In genomic region chr2:203441463-203441862, GRCh38 we compare ENCODE assay signal across 27 cellular contexts.
DNase-seq lines count a peak whose midpoint lies in the region; ATAC-seq, FAIRE-seq and TF ChIP-seq lines count a peak whose summit lies in the region.
"Had no signal": no experiment of that assay in that cellular context is flagged by ENCODE, and none has a peak within 500 bp of the region (broad histone marks: within the 10 kb centered on the region; RNA-seq: fewer than 3 reads in every experiment).

No MANE protein-coding gene starts in this region.

- DNase-seq in NCI-H510A treated with DMSO at 0.1 percent for 48 hours (lab: John Stamatoyannopoulos, UW) (no peak), GM12892 (ENCODE audit: insufficient read length) (no peak), endodermal cell (no peak)
- DNase-seq: BE2C; Calu3; DMS79 treated with DMSO at 0.1 percent for 48 hours; GF-D8; Karpas-422; NCI-H1092 treated with DMSO at 0.1 percent for 48 hours; NCI-H1436 treated with DMSO at 0.1 percent for 48 hours; NCI-H187 treated with DMSO at 0.1 percent for 48 hours; NCI-H2171 treated with DMSO at 0.1 percent for 48 hours; NCI-H345; NCI-H526; NCI-H82; NK-92 treated with Interleukin-12 subunit alpha and Interleukin-12 subunit beta, amount 100 ng/mL, for 24 hours; PC-9 had no signal

- H3K4me1 ChIP-seq in KMS-11 (ENCODE audit: low read depth, poor library complexity, severe bottlenecking), result peaks cover 53% of the 10 kb centered on the region
- H3K4me1 ChIP-seq in endodermal cell (ENCODE audit: control insufficient read depth, insufficient read depth, low read length), result no peaks in the 10 kb centered on the region
- H3K4me1 ChIP-seq: BE2C had no signal

- H3K27ac Mint-ChIP-seq in brain (peak overlapping the region in 3 of 5 experiments; percentile 24 to 66 (median 37)), nephron (peak overlapping the region; percentile 12 to 67 (median 47)), endodermal cell (no peak overlapping the region)
- H3K27ac Mint-ChIP-seq in stimulated activated memory B cell treated with anti-CD40 and anti-IgM and Interleukin-4, amounts not matched to agents 10 μg/mL and 1 μg/mL and 100 μg/mL, for 72 hours, result no peak overlapping the region

- H3K27ac ChIP-seq in KMS-11 (peak overlapping the region; percentile 71), endodermal cell (ENCODE audit: low read depth, low read length) (no peak overlapping the region)
- H3K27ac ChIP-seq: PC-9, SJSA1 had no signal

- H3K9me3 Mint-ChIP-seq in brain (no peaks in the 10 kb centered on the region), nephron (no peaks in the 10 kb centered on the region), endodermal cell (no peaks in the 10 kb centered on the region)
- H3K9me3 Mint-ChIP-seq in stimulated activated memory B cell treated with anti-CD40 and anti-IgM and Interleukin-4, amounts not matched to agents 10 μg/mL and 1 μg/mL and 100 μg/mL, for 72 hours, result no peaks in the 10 kb centered on the region
- H3K9me3 Mint-ChIP-seq: CD14-positive monocyte had no signal

- H3K27me3 ChIP-seq in KMS-11 (ENCODE audit: insufficient read depth, low read depth) (no peaks in the 10 kb centered on the region), endodermal cell (ENCODE audit: control insufficient read depth, insufficient read depth, low read length, poor library complexity, severe bottlenecking) (no peaks in the 10 kb centered on the region)
- H3K27me3 ChIP-seq: BE2C, SJSA1 had no signal

- TF ChIP-seq CTCF in KMS-11 (conservative IDR thresholded peaks at IDR 0.05; ENCODE audit: low read depth, low read length), result no peak
- no peak for TF ChIP-seq CTCF in brain (conservative IDR thresholded peaks at IDR 0.05)
- no peak for TF ChIP-seq CTCF in nephron (IDR thresholded peaks at IDR 0.05; ENCODE audit: unreplicated experiment in 3 of 3)
- TF ChIP-seq CTCF in endodermal cell (conservative IDR thresholded peaks at IDR 0.05), result no peak

- no peak for FAIRE-seq in GM12892 (lab: Jason Lieb, UNC)
- FAIRE-seq: GM12891, GM19239 had no signal

- TF ChIP-seq POLR2A in GM12892 (IDR thresholded peaks at IDR 0.05; ENCODE audit: low read depth, low read length), result no peak

- H3K79me2 ChIP-seq in KMS-11 (ENCODE audit: insufficient read depth, low read depth), result no peaks in the 10 kb centered on the region

- no peaks in the 10 kb centered on the region for H4K20me1 ChIP-seq in KMS-11 (ENCODE audit: insufficient read depth)

- peaks cover 32% of the 10 kb centered on the region for H3K4me1 Mint-ChIP-seq in brain
- peaks cover 21% of the 10 kb centered on the region for H3K4me1 Mint-ChIP-seq in nephron
- H3K4me1 Mint-ChIP-seq in stimulated activated memory B cell treated with anti-CD40 and anti-IgM and Interleukin-4, amounts not matched to agents 10 μg/mL and 1 μg/mL and 100 μg/mL, for 72 hours, result no peaks in the 10 kb centered on the region
- peaks cover 11% of the 10 kb centered on the region for H3K4me1 Mint-ChIP-seq in endodermal cell

- H3K4me3 ChIP-seq in KMS-11 (IDR thresholded peaks at IDR 0.05; ENCODE audit: insufficient read depth, low read depth, low read length) (no peak overlapping the region), endodermal cell (ENCODE audit: low read length) (no peak overlapping the region)
- H3K4me3 ChIP-seq: PC-9, SJSA1 had no signal

- no peaks in the 10 kb centered on the region for H3K27me3 Mint-ChIP-seq in brain
- H3K27me3 Mint-ChIP-seq in nephron (ENCODE audit: low read depth), result no peaks in the 10 kb centered on the region
- H3K27me3 Mint-ChIP-seq in stimulated activated memory B cell treated with anti-CD40 and anti-IgM and Interleukin-4, amounts not matched to agents 10 μg/mL and 1 μg/mL and 100 μg/mL, for 72 hours, result no peaks in the 10 kb centered on the region
- H3K27me3 Mint-ChIP-seq in endodermal cell (ENCODE audit: insufficient read depth), result no peaks in the 10 kb centered on the region

- H3K36me3 Mint-ChIP-seq in brain, result peaks cover 65% of the 10 kb centered on the region
- peaks cover 60% of the 10 kb centered on the region for H3K36me3 Mint-ChIP-seq in nephron (ENCODE audit: low read depth)
- no peaks in the 10 kb centered on the region for H3K36me3 Mint-ChIP-seq in stimulated activated memory B cell treated with anti-CD40 and anti-IgM and Interleukin-4, amounts not matched to agents 10 μg/mL and 1 μg/mL and 100 μg/mL, for 72 hours
- peaks cover 33% of the 10 kb centered on the region for H3K36me3 Mint-ChIP-seq in endodermal cell (ENCODE audit: low read depth)

- 90% methylated on average over 3 of the region's 3 CpGs for WGBS in endodermal cell (ENCODE audit: insufficient coverage in 1 of 2, insufficient read length in 1 of 2), 2 experiments

- H3K9ac ChIP-seq in KMS-11, result no peak overlapping the region
- H3K9ac ChIP-seq in endodermal cell (ENCODE audit: extremely low read depth, low read length, poor library complexity, severe bottlenecking), result no peak overlapping the region

- H3K4me3 Mint-ChIP-seq in brain, result no peak overlapping the region
- H3K4me3 Mint-ChIP-seq in nephron, result no peak overlapping the region
- H3K4me3 Mint-ChIP-seq in stimulated activated memory B cell treated with anti-CD40 and anti-IgM and Interleukin-4, amounts not matched to agents 10 μg/mL and 1 μg/mL and 100 μg/mL, for 72 hours, result no peak overlapping the region
- no peak overlapping the region for H3K4me3 Mint-ChIP-seq in endodermal cell
- H3K4me3 Mint-ChIP-seq: CD14-positive monocyte had no signal

- H3K9me3 ChIP-seq in endodermal cell (ENCODE audit: control insufficient read depth, low read length), result no peaks in the 10 kb centered on the region
- H3K9me3 ChIP-seq: BE2C, SJSA1 had no signal

- ATAC-seq in stimulated activated memory B cell treated with anti-CD40 and anti-IgM and Interleukin-4, amounts not matched to agents 10 μg/mL and 1 μg/mL and 100 μg/mL, for 72 hours, result peak; percentile 22
- ATAC-seq: HCT116, Right ventricle myocardium inferior had no signal

- no peak overlapping the region for H2AFZ ChIP-seq in KMS-11 (ENCODE audit: low read depth)
- H2AFZ ChIP-seq: PC-9 had no signal

- H3K36me3 ChIP-seq in KMS-11 (ENCODE audit: insufficient read depth) (no peaks in the 10 kb centered on the region), endodermal cell (ENCODE audit: control insufficient read depth, insufficient read depth, low read length) (peaks cover 67% of the 10 kb centered on the region)
- H3K36me3 ChIP-seq: BE2C had no signal

- H3K4me2 ChIP-seq in KMS-11, result peak overlapping the region; percentile 55; the same call in 1 of the 2 replicates
- H3K4me2 ChIP-seq: PC-9 had no signal

Comparison
In these comparisons a context has a peak if more than half of its experiments do, and no peak if none do; other contexts are left out.
1. H3K27ac Mint-ChIP-seq: peak in brain (3 of 5) and nephron (3 of 3); none in stimulated activated memory B cell treated with anti-CD40 and anti-IgM and Interleukin-4, amounts not matched to agents 10 μg/mL and 1 μg/mL and 100 μg/mL, for 72 hours (single experiment) and endodermal cell (single experiment).